In genomic region chr1:40060351-40060750, GRCh38 we compare ENCODE assay signal across 9 cellular contexts. TPM values are rescaled to one million over a fixed set of nuclear protein-coding genes. Genes with fewer than 3 reads are reported as not detected.
DNase-seq lines count a peak whose midpoint lies in the region; ATAC-seq and TF ChIP-seq lines count a peak whose summit lies in the region.
"Had no signal": no experiment of that assay in that cellular context is flagged by ENCODE, and none has a peak within 500 bp of the region (broad histone marks: within the 10 kb centered on the region; RNA-seq: fewer than 3 reads in every experiment).

No MANE protein-coding gene starts in this region.

- intact Hi-C loops in activated CD8-positive, alpha-beta T cell treated with anti-CD3 and anti-CD28 coated beads for 36 hours (cut with micrococcal nuclease) = no loop called here
- intact Hi-C loops in left lung (cut with DNase I) (no loop called here), tibial artery (cut with DNase I; ENCODE audit: low total_unique reads) (no loop called here)

- no peak overlapping the region for H3K4me3 ChIP-seq in left lung
- no peak overlapping the region for H3K4me3 ChIP-seq in tibial artery

- peaks cover 77% of the 10 kb centered on the region for H3K36me3 Mint-ChIP-seq in activated naive CD4-positive, alpha-beta T cell treated with anti-CD3 and anti-CD28 coated beads, Interleukin-2, amount 10 ng/mL, durations not matched to agents 7 days and 5 days
- peaks cover 80% of the 10 kb centered on the region for H3K36me3 Mint-ChIP-seq in activated CD8-positive, alpha-beta T cell treated with anti-CD3 and anti-CD28 coated beads for 36 hours (ENCODE audit: low read depth)

- H3K27ac ChIP-seq in left lung (peak overlapping the region; percentile 69 to 86), tibial artery (peak overlapping the region; percentile 17 to 23)

- POLR2A ChIA-PET in activated CD8-positive, alpha-beta T cell treated with anti-CD3 and anti-CD28 coated beads for 36 hours (lab: Charles Lee) = interaction anchor here (0.7 to 2.2 kb wide), 7 partner anchors 9 to 279 kb away, joined by 3 to 11 read pairs (median 5); partner anchors contain the start of gene CAP1

- peak overlapping the region; percentile 59 for H3K4me3 Mint-ChIP-seq in activated naive CD4-positive, alpha-beta T cell treated with anti-CD3 and anti-CD28 coated beads, Interleukin-2, amount 10 ng/mL, durations not matched to agents 7 days and 5 days
- H3K4me3 Mint-ChIP-seq in activated CD8-positive, alpha-beta T cell treated with anti-CD3 and anti-CD28 coated beads for 36 hours = peak overlapping the region; percentile 53

- no peaks in the 10 kb centered on the region for H3K27me3 ChIP-seq in left lung
- no peaks in the 10 kb centered on the region for H3K27me3 ChIP-seq in tibial artery

- peaks cover 23 to 99% of the 10 kb centered on the region in 2 donors for H3K4me1 ChIP-seq in left lung
- peaks cover 0 to 66% (median 23%) of the 10 kb centered on the region in 4 donors for H3K4me1 ChIP-seq in tibial artery

- no peaks in the 10 kb centered on the region for H3K27me3 Mint-ChIP-seq in activated naive CD4-positive, alpha-beta T cell treated with anti-CD3 and anti-CD28 coated beads, Interleukin-2, amount 10 ng/mL, durations not matched to agents 7 days and 5 days
- H3K27me3 Mint-ChIP-seq in activated CD8-positive, alpha-beta T cell treated with anti-CD3 and anti-CD28 coated beads for 36 hours = no peaks in the 10 kb centered on the region

- no peak for ATAC-seq in activated CD8-positive, alpha-beta T cell treated with anti-CD3 and anti-CD28 coated beads for 36 hours
- ATAC-seq in left lung (no peak), HG02970 (IDR thresholded peaks at IDR 0.05; ENCODE audit: low FRiP score, unreplicated experiment) (no peak)

- H3K9me3 ChIP-seq in left lung = no peaks in the 10 kb centered on the region
- H3K9me3 ChIP-seq in tibial artery = no peaks in the 10 kb centered on the region

- H3K36me3 ChIP-seq in left lung = peaks cover 0 to 63% of the 10 kb centered on the region in 2 donors
- peaks cover 60 to 61% (median 60%) of the 10 kb centered on the region in 3 donors for H3K36me3 ChIP-seq in tibial artery

- H3K27ac Mint-ChIP-seq in activated naive CD4-positive, alpha-beta T cell treated with anti-CD3 and anti-CD28 coated beads, Interleukin-2, amount 10 ng/mL, durations not matched to agents 7 days and 5 days = peak overlapping the region; percentile 97
- peak overlapping the region; percentile 91 for H3K27ac Mint-ChIP-seq in activated CD8-positive, alpha-beta T cell treated with anti-CD3 and anti-CD28 coated beads for 36 hours

- CTCF ChIA-PET in activated naive CD4-positive, alpha-beta T cell treated with anti-CD3 and anti-CD28 coated beads, Interleukin-2, amount 10 ng/mL, durations not matched to agents 7 days and 5 days (lab: Charles Lee) = interaction anchor here (1.1 to 1.5 kb wide), 4 partner anchors 11 to 141 kb away, joined by 3 to 5 read pairs (median 4); partner anchors contain the start of gene CAP1
- CTCF ChIA-PET in activated CD8-positive, alpha-beta T cell treated with anti-CD3 and anti-CD28 coated beads for 36 hours (lab: Charles Lee) = interaction anchor here (1.3 to 4.4 kb wide), 8 partner anchors 11 to 278 kb away, joined by 4 to 27 read pairs (median 6); partner anchors contain the start of gene MYCL

- no peaks in the 10 kb centered on the region for H3K9me3 Mint-ChIP-seq in activated naive CD4-positive, alpha-beta T cell treated with anti-CD3 and anti-CD28 coated beads, Interleukin-2, amount 10 ng/mL, durations not matched to agents 7 days and 5 days
- H3K9me3 Mint-ChIP-seq in activated CD8-positive, alpha-beta T cell treated with anti-CD3 and anti-CD28 coated beads for 36 hours = no peaks in the 10 kb centered on the region

- peaks cover 93% of the 10 kb centered on the region for H3K4me1 Mint-ChIP-seq in activated naive CD4-positive, alpha-beta T cell treated with anti-CD3 and anti-CD28 coated beads, Interleukin-2, amount 10 ng/mL, durations not matched to agents 7 days and 5 days
- H3K4me1 Mint-ChIP-seq in activated CD8-positive, alpha-beta T cell treated with anti-CD3 and anti-CD28 coated beads for 36 hours (ENCODE audit: low read depth) = peaks cover 89% of the 10 kb centered on the region

- DNase-seq in activated naive CD4-positive, alpha-beta T cell treated with anti-CD3 and anti-CD28 coated beads, Interleukin-2, amount 10 ng/mL, durations not matched to agents 7 days and 5 days = no peak
- DNase-seq in activated naive CD4-positive, alpha-beta T cell (lab: John Stamatoyannopoulos, UW) = no peak
- no peak for DNase-seq in activated CD8-positive, alpha-beta T cell treated with anti-CD3 and anti-CD28 coated beads for 36 hours
- DNase-seq in left lung (no peak), tibial artery (no peak), SW 1271 (lab: John Stamatoyannopoulos, UW) (no peak), cerebellar cortex (ENCODE audit: low spot score) (no peak)
- DNase-seq: NCI-H69 had no signal

- TF ChIP-seq CTCF in activated CD8-positive, alpha-beta T cell treated with anti-CD3 and anti-CD28 coated beads for 36 hours (IDR thresholded peaks at IDR 0.05) = no peak
- TF ChIP-seq CTCF in left lung (IDR thresholded peaks at IDR 0.05) = no peak
- no peak for TF ChIP-seq CTCF in tibial artery (IDR thresholded peaks at IDR 0.05)

RNA-seq across cellular contexts. Expression of gene CAP1, which starts 19.8 kb away (rescaled TPM):
- total RNA-seq in activated CD8-positive, alpha-beta T cell treated with anti-CD3 and anti-CD28 coated beads for 36 hours = 100 to 1,000 TPM; 511 to 512 TPM
- total RNA-seq in left lung = 100 to 1,000 TPM; 366 to 501 TPM

RNA-seq across cellular contexts. Expression of gene PPT1, which starts 36.7 kb away (rescaled TPM):
- total RNA-seq in activated CD8-positive, alpha-beta T cell treated with anti-CD3 and anti-CD28 coated beads for 36 hours = 10 to 100 TPM; 60.6 to 69.1 TPM
- 100 to 1,000 TPM; 164 to 195 TPM for total RNA-seq in left lung
